In genomic region chr3:170356596-170357175, GRCh38 we compare ENCODE assay signal across 8 cellular contexts. TPM values are rescaled to one million over a fixed set of nuclear protein-coding genes. Genes with fewer than 3 reads are reported as not detected.
DNase-seq lines count a peak whose midpoint lies in the region; ATAC-seq and TF ChIP-seq lines count a peak whose summit lies in the region.

No MANE protein-coding gene starts in this region.

- H3K4me3 ChIP-seq in RWPE2 (ENCODE audit: severe bottlenecking), result peak overlapping the region; percentile 96

- H3K27me3 ChIP-seq in RWPE2 (ENCODE audit: insufficient read depth, poor library complexity, severe bottlenecking), result no peaks in the 10 kb centered on the region

- H3K27me3 Mint-ChIP-seq in activated naive CD4-positive, alpha-beta T cell treated with anti-CD3 and anti-CD28 coated beads, Interleukin-2, amount 50 U/mL, for 24 hours, result no peaks in the 10 kb centered on the region

- intact Hi-C loops in Right ventricle myocardium inferior (cut with DNase I), result loop anchor here (2.0 to 5.0 kb wide), 2 partner anchors 46 to 174 kb away; partner anchors contain the start of gene PHC3

- H3K27ac ChIP-seq in RWPE2 (ENCODE audit: poor library complexity, severe bottlenecking), result peak overlapping the region; percentile 91

- no peak overlapping the region for H3K27ac Mint-ChIP-seq in activated naive CD4-positive, alpha-beta T cell treated with anti-CD3 and anti-CD28 coated beads, Interleukin-2, amount 50 U/mL, for 24 hours

- peak; percentile 36 for ATAC-seq in GM19463 (IDR thresholded peaks at IDR 0.05; ENCODE audit: unreplicated experiment)
- ATAC-seq in HG03571 (IDR thresholded peaks at IDR 0.05; ENCODE audit: unreplicated experiment), result peak; percentile 38
- ATAC-seq in RWPE2 (ENCODE audit: low read depth), result peak; percentile 57
- peak; percentile 76 for ATAC-seq in Right ventricle myocardium inferior

- H3K36me3 Mint-ChIP-seq in activated naive CD4-positive, alpha-beta T cell treated with anti-CD3 and anti-CD28 coated beads, Interleukin-2, amount 50 U/mL, for 24 hours, result peaks cover 10% of the 10 kb centered on the region

- peaks cover 26% of the 10 kb centered on the region for H3K36me3 ChIP-seq in RWPE2 (ENCODE audit: low read depth)

- no peak for TF ChIP-seq CTCF in RWPE2 (IDR thresholded peaks at IDR 0.05; ENCODE audit: poor library complexity, severe bottlenecking)

- H3K4me1 Mint-ChIP-seq in activated naive CD4-positive, alpha-beta T cell treated with anti-CD3 and anti-CD28 coated beads, Interleukin-2, amount 50 U/mL, for 24 hours, result peaks cover 51% of the 10 kb centered on the region

- peak overlapping the region; percentile 79 for H3K4me3 Mint-ChIP-seq in activated naive CD4-positive, alpha-beta T cell treated with anti-CD3 and anti-CD28 coated beads, Interleukin-2, amount 50 U/mL, for 24 hours

- DNase-seq in DMS 273 (lab: John Stamatoyannopoulos, UW; ENCODE audit: unreplicated experiment) (peak; percentile 99), RWPE2 (ENCODE audit: low spot score) (no peak), Right ventricle myocardium inferior (ENCODE audit: missing footprints) (peak; percentile 92), pons (ENCODE audit: low spot score) (peak; percentile 71), ureter (ENCODE audit: low spot score) (peak; percentile 86)

- no peaks in the 10 kb centered on the region for H3K9me3 ChIP-seq in RWPE2 (ENCODE audit: severe bottlenecking)

- H3K9me3 Mint-ChIP-seq in activated naive CD4-positive, alpha-beta T cell treated with anti-CD3 and anti-CD28 coated beads, Interleukin-2, amount 50 U/mL, for 24 hours, result no peaks in the 10 kb centered on the region

- H3K4me1 ChIP-seq in RWPE2 (ENCODE audit: insufficient read depth, poor library complexity, severe bottlenecking), result peaks cover 28% of the 10 kb centered on the region

RNA-seq across cellular contexts. Expression of gene SKIL, which starts 0.8 kb away (rescaled TPM):
- total RNA-seq in Right ventricle myocardium inferior (14.2 TPM), ureter (51.9 TPM)
